In the genomic region with DNA sequence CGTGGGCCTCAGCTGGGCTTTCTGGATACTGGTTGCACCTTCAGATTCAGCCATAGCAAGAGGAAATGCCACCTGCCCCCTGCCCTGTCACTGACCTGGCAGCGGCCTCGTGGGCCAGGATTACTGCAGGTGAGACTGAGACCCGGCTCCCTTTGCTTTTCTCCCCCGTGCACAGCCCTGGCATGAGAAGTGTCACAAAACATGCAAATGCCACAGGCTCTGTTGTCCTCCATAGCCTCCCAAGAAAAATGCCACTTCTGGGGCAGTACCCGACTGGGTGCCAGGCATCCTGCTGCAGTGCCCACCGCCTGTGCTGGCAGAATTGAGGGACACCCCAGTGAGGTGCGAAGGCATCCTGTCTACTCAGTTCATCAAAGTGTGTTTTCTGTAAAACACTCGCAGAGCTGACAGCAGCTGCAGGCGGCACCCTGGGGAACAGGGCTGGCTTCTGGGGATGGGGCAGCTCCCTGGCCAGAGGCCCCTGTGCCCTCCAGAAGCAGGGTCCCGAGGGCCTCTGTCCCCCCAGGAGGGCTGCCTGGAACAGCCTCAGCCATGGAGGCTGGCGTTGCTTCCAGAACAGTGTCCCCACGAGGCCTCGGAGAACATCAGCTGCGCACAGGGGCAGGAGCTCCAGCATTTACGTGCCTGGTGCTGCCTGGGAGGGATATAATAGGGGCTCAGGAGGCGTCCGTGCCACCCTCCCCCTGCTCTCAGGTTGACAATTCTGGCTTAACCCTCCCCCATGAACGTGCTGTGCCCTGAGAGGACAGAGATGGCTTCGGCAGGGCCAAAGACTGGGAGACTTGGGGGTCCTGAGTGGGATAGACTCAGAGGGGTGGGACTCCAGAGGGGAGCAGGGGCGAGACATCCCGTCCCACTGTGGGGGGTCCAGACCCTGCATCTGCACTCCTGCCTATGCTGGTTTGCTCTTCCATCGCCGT, we compare ENCODE assay signal across 1 cellular context.
TF ChIP-seq lines count a peak whose summit lies in the region.

No MANE protein-coding gene starts in this region.

TF ChIP-seq in H1, 55 proteins besides CTCF, POLR2A, EP300 and RAD21:
- TF ChIP-seq, protein P1, sequence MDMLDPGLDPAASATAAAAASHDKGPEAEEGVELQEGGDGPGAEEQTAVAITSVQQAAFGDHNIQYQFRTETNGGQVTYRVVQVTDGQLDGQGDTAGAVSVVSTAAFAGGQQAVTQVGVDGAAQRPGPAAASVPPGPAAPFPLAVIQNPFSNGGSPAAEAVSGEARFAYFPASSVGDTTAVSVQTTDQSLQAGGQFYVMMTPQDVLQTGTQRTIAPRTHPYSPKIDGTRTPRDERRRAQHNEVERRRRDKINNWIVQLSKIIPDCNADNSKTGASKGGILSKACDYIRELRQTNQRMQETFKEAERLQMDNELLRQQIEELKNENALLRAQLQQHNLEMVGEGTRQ (IDR thresholded peaks at IDR 0.05; ENCODE audit: low read length), result no peak
- TF ChIP-seq POLR2AphosphoS5 (IDR thresholded peaks at IDR 0.05; ENCODE audit: low read depth, low read length) (no peak), JUN (IDR thresholded peaks at IDR 0.05; ENCODE audit: low read depth, low read length) (no peak), TCF12 (IDR thresholded peaks at IDR 0.05; ENCODE audit: low read depth, low read length) (no peak), EGR1 (IDR thresholded peaks at IDR 0.05; ENCODE audit: borderline replicate concordance, low read depth, low read length) (no peak)
- TF ChIP-seq, protein P2, sequence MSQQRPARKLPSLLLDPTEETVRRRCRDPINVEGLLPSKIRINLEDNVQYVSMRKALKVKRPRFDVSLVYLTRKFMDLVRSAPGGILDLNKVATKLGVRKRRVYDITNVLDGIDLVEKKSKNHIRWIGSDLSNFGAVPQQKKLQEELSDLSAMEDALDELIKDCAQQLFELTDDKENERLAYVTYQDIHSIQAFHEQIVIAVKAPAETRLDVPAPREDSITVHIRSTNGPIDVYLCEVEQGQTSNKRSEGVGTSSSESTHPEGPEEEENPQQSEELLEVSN (IDR thresholded peaks at IDR 0.05), result no peak
- TF ChIP-seq, protein P3, sequence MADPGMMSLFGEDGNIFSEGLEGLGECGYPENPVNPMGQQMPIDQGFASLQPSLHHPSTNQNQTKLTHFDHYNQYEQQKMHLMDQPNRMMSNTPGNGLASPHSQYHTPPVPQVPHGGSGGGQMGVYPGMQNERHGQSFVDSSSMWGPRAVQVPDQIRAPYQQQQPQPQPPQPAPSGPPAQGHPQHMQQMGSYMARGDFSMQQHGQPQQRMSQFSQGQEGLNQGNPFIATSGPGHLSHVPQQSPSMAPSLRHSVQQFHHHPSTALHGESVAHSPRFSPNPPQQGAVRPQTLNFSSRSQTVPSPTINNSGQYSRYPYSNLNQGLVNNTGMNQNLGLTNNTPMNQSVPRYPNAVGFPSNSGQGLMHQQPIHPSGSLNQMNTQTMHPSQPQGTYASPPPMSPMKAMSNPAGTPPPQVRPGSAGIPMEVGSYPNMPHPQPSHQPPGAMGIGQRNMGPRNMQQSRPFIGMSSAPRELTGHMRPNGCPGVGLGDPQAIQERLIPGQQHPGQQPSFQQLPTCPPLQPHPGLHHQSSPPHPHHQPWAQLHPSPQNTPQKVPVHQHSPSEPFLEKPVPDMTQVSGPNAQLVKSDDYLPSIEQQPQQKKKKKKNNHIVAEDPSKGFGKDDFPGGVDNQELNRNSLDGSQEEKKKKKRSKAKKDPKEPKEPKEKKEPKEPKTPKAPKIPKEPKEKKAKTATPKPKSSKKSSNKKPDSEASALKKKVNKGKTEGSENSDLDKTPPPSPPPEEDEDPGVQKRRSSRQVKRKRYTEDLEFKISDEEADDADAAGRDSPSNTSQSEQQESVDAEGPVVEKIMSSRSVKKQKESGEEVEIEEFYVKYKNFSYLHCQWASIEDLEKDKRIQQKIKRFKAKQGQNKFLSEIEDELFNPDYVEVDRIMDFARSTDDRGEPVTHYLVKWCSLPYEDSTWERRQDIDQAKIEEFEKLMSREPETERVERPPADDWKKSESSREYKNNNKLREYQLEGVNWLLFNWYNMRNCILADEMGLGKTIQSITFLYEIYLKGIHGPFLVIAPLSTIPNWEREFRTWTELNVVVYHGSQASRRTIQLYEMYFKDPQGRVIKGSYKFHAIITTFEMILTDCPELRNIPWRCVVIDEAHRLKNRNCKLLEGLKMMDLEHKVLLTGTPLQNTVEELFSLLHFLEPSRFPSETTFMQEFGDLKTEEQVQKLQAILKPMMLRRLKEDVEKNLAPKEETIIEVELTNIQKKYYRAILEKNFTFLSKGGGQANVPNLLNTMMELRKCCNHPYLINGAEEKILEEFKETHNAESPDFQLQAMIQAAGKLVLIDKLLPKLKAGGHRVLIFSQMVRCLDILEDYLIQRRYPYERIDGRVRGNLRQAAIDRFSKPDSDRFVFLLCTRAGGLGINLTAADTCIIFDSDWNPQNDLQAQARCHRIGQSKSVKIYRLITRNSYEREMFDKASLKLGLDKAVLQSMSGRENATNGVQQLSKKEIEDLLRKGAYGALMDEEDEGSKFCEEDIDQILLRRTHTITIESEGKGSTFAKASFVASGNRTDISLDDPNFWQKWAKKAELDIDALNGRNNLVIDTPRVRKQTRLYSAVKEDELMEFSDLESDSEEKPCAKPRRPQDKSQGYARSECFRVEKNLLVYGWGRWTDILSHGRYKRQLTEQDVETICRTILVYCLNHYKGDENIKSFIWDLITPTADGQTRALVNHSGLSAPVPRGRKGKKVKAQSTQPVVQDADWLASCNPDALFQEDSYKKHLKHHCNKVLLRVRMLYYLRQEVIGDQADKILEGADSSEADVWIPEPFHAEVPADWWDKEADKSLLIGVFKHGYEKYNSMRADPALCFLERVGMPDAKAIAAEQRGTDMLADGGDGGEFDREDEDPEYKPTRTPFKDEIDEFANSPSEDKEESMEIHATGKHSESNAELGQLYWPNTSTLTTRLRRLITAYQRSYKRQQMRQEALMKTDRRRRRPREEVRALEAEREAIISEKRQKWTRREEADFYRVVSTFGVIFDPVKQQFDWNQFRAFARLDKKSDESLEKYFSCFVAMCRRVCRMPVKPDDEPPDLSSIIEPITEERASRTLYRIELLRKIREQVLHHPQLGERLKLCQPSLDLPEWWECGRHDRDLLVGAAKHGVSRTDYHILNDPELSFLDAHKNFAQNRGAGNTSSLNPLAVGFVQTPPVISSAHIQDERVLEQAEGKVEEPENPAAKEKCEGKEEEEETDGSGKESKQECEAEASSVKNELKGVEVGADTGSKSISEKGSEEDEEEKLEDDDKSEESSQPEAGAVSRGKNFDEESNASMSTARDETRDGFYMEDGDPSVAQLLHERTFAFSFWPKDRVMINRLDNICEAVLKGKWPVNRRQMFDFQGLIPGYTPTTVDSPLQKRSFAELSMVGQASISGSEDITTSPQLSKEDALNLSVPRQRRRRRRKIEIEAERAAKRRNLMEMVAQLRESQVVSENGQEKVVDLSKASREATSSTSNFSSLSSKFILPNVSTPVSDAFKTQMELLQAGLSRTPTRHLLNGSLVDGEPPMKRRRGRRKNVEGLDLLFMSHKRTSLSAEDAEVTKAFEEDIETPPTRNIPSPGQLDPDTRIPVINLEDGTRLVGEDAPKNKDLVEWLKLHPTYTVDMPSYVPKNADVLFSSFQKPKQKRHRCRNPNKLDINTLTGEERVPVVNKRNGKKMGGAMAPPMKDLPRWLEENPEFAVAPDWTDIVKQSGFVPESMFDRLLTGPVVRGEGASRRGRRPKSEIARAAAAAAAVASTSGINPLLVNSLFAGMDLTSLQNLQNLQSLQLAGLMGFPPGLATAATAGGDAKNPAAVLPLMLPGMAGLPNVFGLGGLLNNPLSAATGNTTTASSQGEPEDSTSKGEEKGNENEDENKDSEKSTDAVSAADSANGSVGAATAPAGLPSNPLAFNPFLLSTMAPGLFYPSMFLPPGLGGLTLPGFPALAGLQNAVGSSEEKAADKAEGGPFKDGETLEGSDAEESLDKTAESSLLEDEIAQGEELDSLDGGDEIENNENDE (IDR thresholded peaks at IDR 0.05; ENCODE audit: insufficient replicate concordance, low read length), result no peak
